In genomic region chr9:76373173-76373771, GRCh38 we compare ENCODE assay signal across 9 cellular contexts. TPM values are rescaled to one million over a fixed set of nuclear protein-coding genes. Genes with fewer than 3 reads are reported as not detected.
DNase-seq lines count a peak whose midpoint lies in the region; ATAC-seq and TF ChIP-seq lines count a peak whose summit lies in the region.
"Had no signal": no experiment of that assay in that cellular context is flagged by ENCODE, and none has a peak within 500 bp of the region (broad histone marks: within the 10 kb centered on the region; RNA-seq: fewer than 3 reads in every experiment).

No MANE protein-coding gene starts in this region.

- peaks cover 33% of the 10 kb centered on the region for H3K4me1 Mint-ChIP-seq in CD14-positive monocyte

- intact Hi-C loops in CD14-positive monocyte (cut with micrococcal nuclease) = no loop called here
- intact Hi-C loops in posterior vena cava (cut with DNase I) = no loop called here

- H3K36me3 Mint-ChIP-seq in CD14-positive monocyte = no peaks in the 10 kb centered on the region

- H3K9me3 Mint-ChIP-seq in CD14-positive monocyte = no peaks in the 10 kb centered on the region

- no peaks in the 10 kb centered on the region for H3K27me3 Mint-ChIP-seq in CD14-positive monocyte (ENCODE audit: low read depth in 3 of 3)

- peak overlapping the region in 4 of 7 donors; percentile 41 to 63 (median 48) for H3K27ac Mint-ChIP-seq in CD14-positive monocyte

- DNase-seq in CD14-positive monocyte (ENCODE audit: low spot score) (no peak), M059J (ENCODE audit: low read depth) (peak; percentile 27), mucosa of gallbladder (ENCODE audit: low spot score) (peak; percentile 85), posterior vena cava (ENCODE audit: low spot score) (no peak), GM13977 (ENCODE audit: low spot score) (no peak), hippocampal formation (lab: John Stamatoyannopoulos, UW) (no peak)
- DNase-seq: nucleus accumbens had no signal

- peak; percentile 60 for ATAC-seq in esophagus mucosa
- no peak for ATAC-seq in HG02759 (IDR thresholded peaks at IDR 0.05; ENCODE audit: unreplicated experiment)

- H3K4me3 Mint-ChIP-seq in CD14-positive monocyte = no peak overlapping the region

- in situ Hi-C loops in GM13977 (cut with MboI; ENCODE audit: low pct_unique_long_range_greater_than_20kb, low sequenced_read_pairs, unreplicated experiment) = no loop called here

- TF ChIP-seq CTCF in CD14-positive monocyte (IDR thresholded peaks at IDR 0.05) = no peak
- TF ChIP-seq CTCF in GM13977 (IDR thresholded peaks at IDR 0.05; ENCODE audit: extremely low read depth, insufficient read depth, missing control alignments) = no peak

RNA-seq across cellular contexts. Expression of gene RFK, which starts 21.0 kb away (rescaled TPM):
- 10 to 100 TPM; 44.4 to 46.6 TPM for polyA plus RNA-seq in CD14-positive monocyte
- total RNA-seq in M059J (2014; rRNA removed; shearing (Covaris generic)) = 37.6 and 42.7 TPM in 2 replicates
- total RNA-seq in esophagus mucosa = 6.6 TPM
- 30.6 TPM for total RNA-seq in mucosa of gallbladder
- total RNA-seq in posterior vena cava = 10 to 100 TPM; 18.3 to 22.1 TPM

Comparison
In these comparisons a context has a peak if more than half of its experiments do, and no peak if none do; other contexts are left out.
1. DNase-seq: peak in M059J (single experiment) and mucosa of gallbladder (single experiment); none in CD14-positive monocyte (single experiment), posterior vena cava (single experiment), GM13977 (single experiment) and hippocampal formation (0 of 2).